Comparison of ENCODE assay signal across 14 cellular contexts in genomic region chr12:54000774-54001114, GRCh38. TPM values are rescaled to one million over a fixed set of nuclear protein-coding genes. Genes with fewer than 3 reads are reported as not detected.
A peak's percentile ranks its signal among the peaks of the same experiment; 100 is the strongest.
DNase-seq lines count a peak whose midpoint lies in the region; ATAC-seq and TF ChIP-seq lines count a peak whose summit lies in the region.
"Had no signal": no experiment of that assay in that cellular context is flagged by ENCODE, and none has a peak within 500 bp of the region (broad histone marks: within the 10 kb centered on the region; RNA-seq: fewer than 3 reads in every experiment).

No MANE protein-coding gene starts in this region.

- H3K4me1 Mint-ChIP-seq in Caco-2 (ENCODE audit: low read depth, unreplicated experiment): peaks cover 7% of the 10 kb centered on the region
- peaks cover 26% of the 10 kb centered on the region for H3K4me1 Mint-ChIP-seq in activated naive CD4-positive, alpha-beta T cell treated with anti-CD3 and anti-CD28 coated beads for 36 hours (ENCODE audit: low read depth)

- H3K4me1 ChIP-seq in Caco-2: peaks cover 11% of the 10 kb centered on the region
- H3K4me1 ChIP-seq in foreskin keratinocyte: peaks cover 28% of the 10 kb centered on the region
- H3K4me1 ChIP-seq in smooth muscle cell (ENCODE audit: low read depth): peaks cover 7% of the 10 kb centered on the region

- no peaks in the 10 kb centered on the region for H3K79me2 ChIP-seq in smooth muscle cell (ENCODE audit: low read depth)

- no peaks in the 10 kb centered on the region for H3K27me3 Mint-ChIP-seq in Caco-2 (ENCODE audit: insufficient read depth, unreplicated experiment)
- peaks cover 85% of the 10 kb centered on the region for H3K27me3 Mint-ChIP-seq in activated naive CD4-positive, alpha-beta T cell treated with anti-CD3 and anti-CD28 coated beads for 36 hours (ENCODE audit: low read depth)

- CTCF ChIA-PET in Caco-2 (lab: Charles Lee): interaction anchor here (1.0 to 1.1 kb wide), 2 partner anchors 8 to 200 kb away, joined by 3 read pairs; partner anchors contain the start of gene HOXC8
- CTCF ChIA-PET in activated naive CD4-positive, alpha-beta T cell treated with anti-CD3 and anti-CD28 coated beads for 36 hours (lab: Charles Lee): interaction anchor here (0.6 to 1.9 kb wide), 7 partner anchors 51 to 214 kb away, joined by 3 to 6 read pairs (median 3); no protein-coding TSS in a partner anchor

- peak overlapping the region; percentile 87 for H3K4me2 ChIP-seq in smooth muscle cell

- intact Hi-C loops in Caco-2 (cut with micrococcal nuclease; ENCODE audit: unreplicated experiment): no loop called here
- intact Hi-C loops in activated naive CD4-positive, alpha-beta T cell treated with anti-CD3 and anti-CD28 coated beads for 36 hours (cut with micrococcal nuclease): loop anchor here (1.0 kb wide), 1 partner anchor 15 kb away; the partner anchor contains the start of gene HOXC10

- H3K27me3 ChIP-seq in Caco-2 (replicated peaks; ENCODE audit: control insufficient read depth, insufficient read depth, low read length) (no peaks in the 10 kb centered on the region), foreskin keratinocyte (no peaks in the 10 kb centered on the region), smooth muscle cell (ENCODE audit: low read depth) (peaks cover 100% of the 10 kb centered on the region)

- peak overlapping the region; percentile 83 for H2AFZ ChIP-seq in smooth muscle cell (ENCODE audit: low read depth)

- H3K27ac ChIP-seq in VCaP (peak overlapping the region; percentile 94), foreskin keratinocyte (peak overlapping the region; percentile 100), smooth muscle cell (ENCODE audit: low read depth) (no peak overlapping the region)

- H3K36me3 Mint-ChIP-seq in Caco-2 (ENCODE audit: insufficient read depth, unreplicated experiment): no peaks in the 10 kb centered on the region
- H3K36me3 Mint-ChIP-seq in activated naive CD4-positive, alpha-beta T cell treated with anti-CD3 and anti-CD28 coated beads for 36 hours (ENCODE audit: low read depth): no peaks in the 10 kb centered on the region

- no peak for DNase-seq in Caco-2
- no peak for DNase-seq in foreskin keratinocyte
- no peak for DNase-seq in smooth muscle cell (lab: John Stamatoyannopoulos, UW; ENCODE audit: unreplicated experiment)
- no peak for DNase-seq in activated CD8-positive, alpha-beta memory T cell treated with anti-CD3 and anti-CD28 coated beads, Interleukin-2, amount 50 U/mL, for 4 hours
- DNase-seq in cerebellum (ENCODE audit: low spot score): no peak
- DNase-seq in activated naive CD4-positive, alpha-beta T cell treated with anti-CD3 and anti-CD28 coated beads for 36 hours: no peak
- DNase-seq: activated naive CD8-positive, alpha-beta T cell treated with anti-CD3 and anti-CD28 coated beads, Interleukin-2, amount 10 ng/mL, durations not matched to agents 7 days and 5 days; NCI-H2171 treated with DMSO at 0.1 percent for 48 hours; stimulated activated naive CD4-positive, alpha-beta T cell treated with Interleukin-2 at 50 U/mL for 16 hours had no signal

- ATAC-seq in foreskin keratinocyte (no peak), GM19467 (IDR thresholded peaks at IDR 0.05; ENCODE audit: unreplicated experiment) (no peak)

- H3K27ac Mint-ChIP-seq in Caco-2 (ENCODE audit: unreplicated experiment): no peak overlapping the region
- no peak overlapping the region for H3K27ac Mint-ChIP-seq in activated naive CD4-positive, alpha-beta T cell treated with anti-CD3 and anti-CD28 coated beads for 36 hours
- H3K27ac Mint-ChIP-seq: activated naive CD8-positive, alpha-beta T cell treated with anti-CD3 and anti-CD28 coated beads, Interleukin-2, amount 10 ng/mL, durations not matched to agents 7 days and 5 days had no signal

- H3K36me3 ChIP-seq in Caco-2 (ENCODE audit: control insufficient read depth, insufficient read depth, low read length): no peaks in the 10 kb centered on the region
- no peaks in the 10 kb centered on the region for H3K36me3 ChIP-seq in smooth muscle cell (ENCODE audit: low read depth)

- no peaks in the 10 kb centered on the region for H3F3A ChIP-seq in smooth muscle cell (ENCODE audit: low read depth)

- H3K4me3 Mint-ChIP-seq in Caco-2 (ENCODE audit: unreplicated experiment): peak overlapping the region; percentile 58
- no peak overlapping the region for H3K4me3 Mint-ChIP-seq in activated naive CD4-positive, alpha-beta T cell treated with anti-CD3 and anti-CD28 coated beads for 36 hours
- H3K4me3 Mint-ChIP-seq: activated naive CD8-positive, alpha-beta T cell treated with anti-CD3 and anti-CD28 coated beads, Interleukin-2, amount 10 ng/mL, durations not matched to agents 7 days and 5 days had no signal

- TF ChIP-seq CTCF in Caco-2 (IDR thresholded peaks at IDR 0.05; ENCODE audit: insufficient read depth in 1 of 2, low read depth in 1 of 2, low read length in 1 of 2, severe bottlenecking in 1 of 2, unreplicated experiment in 1 of 2) (no peak), VCaP (conservative IDR thresholded peaks at IDR 0.05) (no peak), foreskin keratinocyte (conservative IDR thresholded peaks at IDR 0.05) (no peak), smooth muscle cell (IDR thresholded peaks at IDR 0.05; ENCODE audit: borderline replicate concordance, insufficient read depth, poor library complexity, severe bottlenecking) (no peak)

- H4K20me1 ChIP-seq in smooth muscle cell (ENCODE audit: low read depth): no peaks in the 10 kb centered on the region

- POLR2A ChIA-PET in Caco-2 (lab: Charles Lee): no interaction called here

- BruUV-seq in Caco-2 (replicated peaks; lab: Mats Ljungman, UMichigan): no TSS peak

- no peak overlapping the region for H3K9ac ChIP-seq in smooth muscle cell (ENCODE audit: low read depth)

- H3K4me3 ChIP-seq in Caco-2 (ENCODE audit: low read depth, low read length): no peak overlapping the region
- peak overlapping the region; percentile 56 for H3K4me3 ChIP-seq in smooth muscle cell

- no peaks in the 10 kb centered on the region for H3K9me3 Mint-ChIP-seq in Caco-2 (ENCODE audit: unreplicated experiment)
- H3K9me3 Mint-ChIP-seq in activated naive CD4-positive, alpha-beta T cell treated with anti-CD3 and anti-CD28 coated beads for 36 hours: no peaks in the 10 kb centered on the region
- H3K9me3 Mint-ChIP-seq: activated naive CD8-positive, alpha-beta T cell treated with anti-CD3 and anti-CD28 coated beads, Interleukin-2, amount 10 ng/mL, durations not matched to agents 7 days and 5 days had no signal

- H3K9me3 ChIP-seq in Caco-2 (no peaks in the 10 kb centered on the region), smooth muscle cell (replicated peaks; ENCODE audit: low read depth) (no peaks in the 10 kb centered on the region)

- 8% methylated on average over 11 of the region's 14 CpGs for WGBS in smooth muscle cell (ENCODE audit: low lambda C conversion rate)

RNA-seq across cellular contexts. Expression of gene HOXC9, which starts 0.8 kb away (rescaled TPM):
- total RNA-seq in Caco-2 (2022) (2.9 and 3.1 TPM in 2 replicates), foreskin keratinocyte (4.3 and 5.5 TPM in 2 replicates), smooth muscle cell (0.54 and 1.2 TPM in 2 replicates), cerebellum (not detected)
- polyA plus RNA-seq in foreskin keratinocyte (7.0 and 9.0 TPM in 2 replicates), smooth muscle cell (2.5 and 2.7 TPM in 2 replicates)
- total RNA-seq in activated naive CD4-positive, alpha-beta T cell treated with anti-CD3 and anti-CD28 coated beads for 36 hours: not detected
- total RNA-seq: activated naive CD8-positive, alpha-beta T cell treated with anti-CD3 and anti-CD28 coated beads, Interleukin-2, amount 10 ng/mL, durations not matched to agents 7 days and 5 days; liver; osteocyte had no signal
- polyA plus RNA-seq: liver had no signal

RNA-seq across cellular contexts. Expression of gene HOXC8, which starts 8.0 kb away (rescaled TPM):
- total RNA-seq in Caco-2 (2022) (10.8 and 11.3 TPM in 2 replicates), foreskin keratinocyte (1.3 and 2.0 TPM in 2 replicates), smooth muscle cell (1.4 and 1.6 TPM in 2 replicates), cerebellum (not detected)
- polyA plus RNA-seq in foreskin keratinocyte (1.2 and 2.0 TPM in 2 replicates), smooth muscle cell (3.8 and 4.4 TPM in 2 replicates)
- not detected for total RNA-seq in activated naive CD4-positive, alpha-beta T cell treated with anti-CD3 and anti-CD28 coated beads for 36 hours
- total RNA-seq: activated naive CD8-positive, alpha-beta T cell treated with anti-CD3 and anti-CD28 coated beads, Interleukin-2, amount 10 ng/mL, durations not matched to agents 7 days and 5 days; dermis microvascular lymphatic vessel endothelial cell; liver; osteocyte had no signal
- polyA plus RNA-seq: liver had no signal

RNA-seq across cellular contexts. Expression of gene HOXC10, which starts 15.8 kb away (rescaled TPM):
- total RNA-seq in Caco-2 (2022) (4.0 and 4.5 TPM in 2 replicates), foreskin keratinocyte (19.6 and 23.0 TPM in 2 replicates), smooth muscle cell (not detected in 2 replicates), cerebellum (not detected)
- polyA plus RNA-seq in foreskin keratinocyte (31.8 and 32.0 TPM in 2 replicates), smooth muscle cell (0.66 and 0.67 TPM in 2 replicates)
- not detected for total RNA-seq in activated naive CD4-positive, alpha-beta T cell treated with anti-CD3 and anti-CD28 coated beads for 36 hours
- total RNA-seq: activated naive CD8-positive, alpha-beta T cell treated with anti-CD3 and anti-CD28 coated beads, Interleukin-2, amount 10 ng/mL, durations not matched to agents 7 days and 5 days; dermis microvascular lymphatic vessel endothelial cell; liver; osteocyte had no signal
- polyA plus RNA-seq: liver had no signal

RNA-seq across cellular contexts. Expression of gene HOTAIR, which starts 26.0 kb away (rescaled TPM):
- total RNA-seq in Caco-2 (2022): 1.6 and 1.9 TPM in 2 replicates
- 6.9 and 11.3 TPM in 2 replicates for total RNA-seq in foreskin keratinocyte
- 4.8 and 7.8 TPM in 2 replicates for polyA plus RNA-seq in foreskin keratinocyte
- not detected in 2 replicates for total RNA-seq in smooth muscle cell
- 0.43 and 0.51 TPM in 2 replicates for polyA plus RNA-seq in smooth muscle cell
- not detected for total RNA-seq in cerebellum
- not detected for total RNA-seq in activated naive CD4-positive, alpha-beta T cell treated with anti-CD3 and anti-CD28 coated beads for 36 hours
- total RNA-seq: activated naive CD8-positive, alpha-beta T cell treated with anti-CD3 and anti-CD28 coated beads, Interleukin-2, amount 10 ng/mL, durations not matched to agents 7 days and 5 days; dermis microvascular lymphatic vessel endothelial cell; liver; osteocyte had no signal
- polyA plus RNA-seq: liver had no signal

RNA-seq across cellular contexts. Expression of gene HOXC6, which starts 27.5 kb away (rescaled TPM):
- total RNA-seq in Caco-2 (2022): 10.2 and 12.1 TPM in 2 replicates
- total RNA-seq in foreskin keratinocyte: 3.9 and 4.3 TPM in 2 replicates
- polyA plus RNA-seq in foreskin keratinocyte: 6.1 and 6.4 TPM in 2 replicates
- total RNA-seq in smooth muscle cell: 3.0 and 3.1 TPM in 2 replicates
- 8.3 and 12.3 TPM in 2 replicates for polyA plus RNA-seq in smooth muscle cell
- total RNA-seq in cerebellum: not detected
- not detected for total RNA-seq in activated naive CD4-positive, alpha-beta T cell treated with anti-CD3 and anti-CD28 coated beads for 36 hours
- total RNA-seq: activated naive CD8-positive, alpha-beta T cell treated with anti-CD3 and anti-CD28 coated beads, Interleukin-2, amount 10 ng/mL, durations not matched to agents 7 days and 5 days; dermis microvascular lymphatic vessel endothelial cell; osteocyte had no signal
- polyA plus RNA-seq: liver had no signal
